ENCODE assay signal across 17 cellular contexts in the genomic region with DNA sequence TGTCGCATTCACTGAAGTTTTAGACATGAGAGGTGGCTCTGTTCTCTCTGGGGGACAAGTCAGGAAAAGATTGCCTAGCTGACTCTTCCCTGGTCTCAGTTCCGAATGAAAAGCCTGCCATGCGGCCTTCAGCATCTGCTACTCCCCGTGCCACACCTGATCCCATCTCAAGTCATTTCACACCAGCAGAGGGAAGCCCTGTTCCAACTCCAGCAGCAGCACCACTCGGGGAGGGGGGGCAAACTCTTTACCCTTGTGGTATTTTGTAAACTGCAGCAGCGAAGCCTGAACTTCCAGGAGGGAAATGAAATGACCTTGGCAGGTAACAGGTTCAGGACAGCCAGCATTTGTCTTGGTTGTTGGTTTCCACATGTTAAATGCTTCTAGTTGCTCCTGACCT. TPM values are rescaled to one million over a fixed set of nuclear protein-coding genes. Genes with fewer than 3 reads are reported as not detected.
DNase-seq lines count a peak whose midpoint lies in the region; ATAC-seq and TF ChIP-seq lines count a peak whose summit lies in the region.
"Had no signal": no experiment of that assay in that cellular context is flagged by ENCODE, and none has a peak within 500 bp of the region (broad histone marks: within the 10 kb centered on the region; RNA-seq: fewer than 3 reads in every experiment).

No MANE protein-coding gene starts in this region.

- H3K27me3 ChIP-seq in stomach: no peaks in the 10 kb centered on the region
- H3K27me3 ChIP-seq: colonic mucosa, gastroesophageal sphincter, SJSA1, spleen had no signal

- DNase-seq in NCI-H1092 treated with DMSO at 0.1 percent for 48 hours (lab: John Stamatoyannopoulos, UW): peak; percentile 87
- DNase-seq in NCI-H1092 (lab: John Stamatoyannopoulos, UW): no peak
- no peak for DNase-seq in T-helper 17 cell
- no peak for DNase-seq in epithelial cell of prostate (ENCODE audit: low read depth, low spot score)
- DNase-seq in stomach: peak; percentile 56
- DNase-seq in NCI-H526 (lab: John Stamatoyannopoulos, UW): no peak
- DNase-seq: activated CD4-positive, alpha-beta T cell treated with anti-CD3 and anti-CD28 coated beads for 4 hours; colonic mucosa; H7; naive thymus-derived CD4-positive, alpha-beta T cell; NCI-H226; spleen had no signal

- no peak overlapping the region for H3K4me3 Mint-ChIP-seq in T-helper 17 cell
- H3K4me3 Mint-ChIP-seq: naive thymus-derived CD4-positive, alpha-beta T cell had no signal

- H3K27me3 Mint-ChIP-seq in T-helper 17 cell: no peaks in the 10 kb centered on the region
- H3K27me3 Mint-ChIP-seq: naive thymus-derived CD4-positive, alpha-beta T cell had no signal

- TF ChIP-seq POLR2A in stomach (IDR thresholded peaks at IDR 0.05): no peak

- 49 to 67% (median 59%) methylated on average over 6 of the region's 6 CpGs for WGBS in stomach, 5 donors

- peak overlapping the region; percentile 2 for H3K27ac ChIP-seq in epithelial cell of prostate
- H3K27ac ChIP-seq in stomach: peak overlapping the region in 3 of 5 donors; percentile 28 to 70 (median 44)
- H3K27ac ChIP-seq: colonic mucosa, gastroesophageal sphincter, SJSA1, spleen had no signal

- H3K9me3 ChIP-seq in T-helper 17 cell (ENCODE audit: control insufficient read depth, low read length, poor library complexity, severe bottlenecking) (no peaks in the 10 kb centered on the region), stomach (no peaks in the 10 kb centered on the region)
- H3K9me3 ChIP-seq: colonic mucosa, gastroesophageal sphincter, SJSA1, spleen had no signal

- H3K36me3 Mint-ChIP-seq in T-helper 17 cell (ENCODE audit: low read depth): peaks cover 4% of the 10 kb centered on the region

- H3K36me3 ChIP-seq in stomach: peaks cover 6 to 41% (median 18%) of the 10 kb centered on the region in 4 donors
- H3K36me3 ChIP-seq: colonic mucosa had no signal

- H3K4me1 Mint-ChIP-seq in T-helper 17 cell: peaks cover 8% of the 10 kb centered on the region

- no peak overlapping the region for H3K4me3 ChIP-seq in stomach
- H3K4me3 ChIP-seq: colonic mucosa, gastroesophageal sphincter, lung, SJSA1, spleen had no signal

- TF ChIP-seq EP300 in stomach (IDR thresholded peaks at IDR 0.05): no peak

- H3K4me1 ChIP-seq in stomach: peaks cover 17 to 37% (median 21%) of the 10 kb centered on the region in 4 donors
- H3K4me1 ChIP-seq: colonic mucosa, gastroesophageal sphincter, SJSA1 had no signal

- ATAC-seq in T-helper 17 cell: no peak
- no peak for ATAC-seq in HG03469 (IDR thresholded peaks at IDR 0.05; ENCODE audit: unreplicated experiment)
- ATAC-seq in GM21717 (IDR thresholded peaks at IDR 0.05; ENCODE audit: unreplicated experiment): no peak
- ATAC-seq: gastroesophageal sphincter; naive thymus-derived CD4-positive, alpha-beta T cell had no signal

- intact Hi-C loops in stomach (cut with DNase I; ENCODE audit: low total_unique reads): no loop called here

- peak overlapping the region; percentile 6 for H3K27ac Mint-ChIP-seq in T-helper 17 cell

- TF ChIP-seq CTCF in stomach (IDR thresholded peaks at IDR 0.05): peak in 1 of 7 experiments; percentile 21

RNA-seq across cellular contexts. Expression of gene LRRC4, which starts 13.8 kb away (rescaled TPM):
- total RNA-seq in T-helper 17 cell: under 1 TPM; 0.34 to 0.57 TPM
- total RNA-seq in stomach: 10 to 100 TPM in 2 of 5 donors, under 1 TPM in 2, not detected in 1; 0.45 to 61.8 (median 15.9) TPM
- polyA plus RNA-seq in stomach: 1 to 10 TPM in 2 of 3 donors, under 1 TPM in 1; 0.46 to 3.5 (median 1.1) TPM

Comparison
In these comparisons a context has a peak if more than half of its experiments do, and no peak if none do; other contexts are left out.
1. DNase-seq: peak in NCI-H1092 treated with DMSO at 0.1 percent for 48 hours (single experiment) and stomach (single experiment); none in NCI-H1092 (single experiment), T-helper 17 cell (0 of 3), epithelial cell of prostate (single experiment) and NCI-H526 (0 of 2).